ENCODE assay signal across 9 cellular contexts in genomic region chr1:14599173-14599754, GRCh38. TPM values are rescaled to one million over a fixed set of nuclear protein-coding genes. Genes with fewer than 3 reads are reported as not detected.
DNase-seq lines count a peak whose midpoint lies in the region; FAIRE-seq and TF ChIP-seq lines count a peak whose summit lies in the region.
"Had no signal": no experiment of that assay in that cellular context is flagged by ENCODE, and none has a peak within 500 bp of the region (broad histone marks: within the 10 kb centered on the region; RNA-seq: fewer than 3 reads in every experiment).

No MANE protein-coding gene starts in this region.

- peak overlapping the region; percentile 30 for H3K9ac ChIP-seq in H9 (ENCODE audit: extremely low read depth, insufficient read length, low read length)
- H3K9ac ChIP-seq in astrocyte (ENCODE audit: low read length): peak overlapping the region; percentile 48
- H3K9ac ChIP-seq in kidney (ENCODE audit: low read length in 2 of 2): peak overlapping the region in 1 of 2 donors; percentile 29

- H2AK5ac ChIP-seq in H9 (ENCODE audit: insufficient read length, low read length): no peak overlapping the region

- H3K36me3 ChIP-seq in astrocyte (ENCODE audit: insufficient read depth, low read length) (no peaks in the 10 kb centered on the region), kidney (ENCODE audit: control insufficient read depth in 1 of 2, insufficient read depth in 2 of 2, low read length in 2 of 2) (no peaks in the 10 kb centered on the region)

- H2BK5ac ChIP-seq in H9 (ENCODE audit: insufficient read length, low read length): no peak overlapping the region

- H2BK20ac ChIP-seq in H9 (ENCODE audit: low read depth, low read length, poor library complexity, severe bottlenecking): no peak overlapping the region

- H3K79me1 ChIP-seq in H9 (ENCODE audit: insufficient read depth, low read depth, low read length, poor library complexity, severe bottlenecking): no peaks in the 10 kb centered on the region

- H3K9me3 ChIP-seq in H9 (ENCODE audit: control insufficient read depth, low read depth, low read length): no peaks in the 10 kb centered on the region
- H3K9me3 ChIP-seq in astrocyte (ENCODE audit: insufficient read depth, low read depth, low read length): no peaks in the 10 kb centered on the region
- no peaks in the 10 kb centered on the region for H3K9me3 ChIP-seq in kidney (ENCODE audit: control insufficient read depth in 1 of 2, low read length in 2 of 2)

- WGBS in H9 (ENCODE audit: extremely low coverage, insufficient read length, low lambda C conversion rate): no CpG with 5 or more reads among the region's 45 CpGs

- H4K5ac ChIP-seq in H9 (ENCODE audit: insufficient read length, low read depth, low read length): no peak overlapping the region

- H4K91ac ChIP-seq in H9 (ENCODE audit: insufficient read length, low read depth, low read length): no peak overlapping the region

- H3K27ac ChIP-seq in H9 (ENCODE audit: insufficient read length, low read depth, low read length): no peak overlapping the region
- no peak overlapping the region for H3K27ac ChIP-seq in astrocyte (ENCODE audit: low read depth, low read length)
- peak overlapping the region in 1 of 2 donors; percentile 42 for H3K27ac ChIP-seq in kidney (ENCODE audit: low read depth in 2 of 2, low read length in 2 of 2)
- peak overlapping the region; percentile 7 for H3K27ac ChIP-seq in substantia nigra (ENCODE audit: low read depth, low read length, poor library complexity, severe bottlenecking)

- no peak overlapping the region for H3K4ac ChIP-seq in H9 (ENCODE audit: low read depth, low read length)

- H3K27ac Mint-ChIP-seq in H9 (no peak overlapping the region), astrocyte (ENCODE audit: unreplicated experiment) (no peak overlapping the region)

- H3K79me2 ChIP-seq in H9 (ENCODE audit: insufficient read depth, low read length): no peaks in the 10 kb centered on the region
- H3K79me2 ChIP-seq in astrocyte (ENCODE audit: insufficient read depth, low read length): peaks cover 2% of the 10 kb centered on the region

- H3K14ac ChIP-seq in H9 (ENCODE audit: insufficient read depth, low read length): peak overlapping the region; percentile 60

- H3K4me3 ChIP-seq in astrocyte (ENCODE audit: insufficient read depth, low read depth, low read length): peak overlapping the region; percentile 52
- peak overlapping the region; percentile 43 to 54 for H3K4me3 ChIP-seq in kidney (ENCODE audit: low read length in 2 of 2)

- no peak overlapping the region for H2BK12ac ChIP-seq in H9 (ENCODE audit: insufficient read length, low read depth, low read length)

- H4K20me1 ChIP-seq in H9 (ENCODE audit: control insufficient read depth, insufficient read depth, insufficient read length) (no peaks in the 10 kb centered on the region), astrocyte (ENCODE audit: insufficient read depth, low read length) (no peaks in the 10 kb centered on the region)

- H3K27me3 ChIP-seq in H9 (ENCODE audit: insufficient read depth, low read length) (peaks cover 9% of the 10 kb centered on the region; the same call in 1 of the 2 replicates), astrocyte (ENCODE audit: insufficient read depth, low read length) (peaks cover 42% of the 10 kb centered on the region)

- peak; percentile 43 for DNase-seq in H9
- DNase-seq in astrocyte (ENCODE audit: low read depth): no peak
- peak; percentile 81 for DNase-seq in kidney
- peak in 17 of 49 donors; percentile 11 to 54 (median 20) for DNase-seq in substantia nigra (lab: John Stamatoyannopoulos, UW)
- no peak for DNase-seq in T-helper 2 cell
- DNase-seq in ureter (ENCODE audit: low spot score): no peak
- DNase-seq in cortex of kidney (lab: John Stamatoyannopoulos, UW): no peak
- no peak for DNase-seq in stimulated activated CD4-positive, alpha-beta T cell treated with anti-CD3 and anti-CD28 coated beads, Interleukin-12 subunit alpha, Interleukin-12 subunit beta, amount 100 ng/mL, for 4 hours
- DNase-seq: activated CD4-positive, alpha-beta T cell treated with anti-CD3 and anti-CD28 coated beads for 1 hour had no signal

- peak overlapping the region; percentile 46 for H3K18ac ChIP-seq in H9 (ENCODE audit: insufficient read length, low read depth, low read length)

- FAIRE-seq in astrocyte (lab: Jason Lieb, UNC) (no peak), kidney (lab: Jason Lieb, UNC) (no peak)

- H3K4me1 Mint-ChIP-seq in H9 (peaks cover 55 to 56% of the 10 kb centered on the region in 2 experiments), astrocyte (ENCODE audit: low read depth, unreplicated experiment) (peaks cover 9% of the 10 kb centered on the region)

- H3K4me3 Mint-ChIP-seq in H9 (peak overlapping the region; percentile 77 to 89), astrocyte (ENCODE audit: unreplicated experiment) (peak overlapping the region; percentile 78)

- H3K4me1 ChIP-seq in H9 (ENCODE audit: insufficient read depth, low read length): peaks cover 6% of the 10 kb centered on the region
- H3K4me1 ChIP-seq in astrocyte (ENCODE audit: insufficient read depth, low read length): peaks cover 5% of the 10 kb centered on the region
- peaks cover 2 to 7% of the 10 kb centered on the region in 2 donors for H3K4me1 ChIP-seq in kidney (ENCODE audit: control insufficient read depth in 1 of 2, insufficient read depth in 1 of 2, low read depth in 1 of 2, low read length in 2 of 2)

- H3K9me3 Mint-ChIP-seq in H9: no peaks in the 10 kb centered on the region; a peak in 1 of 5 replicates
- H3K9me3 Mint-ChIP-seq in astrocyte (ENCODE audit: unreplicated experiment): no peaks in the 10 kb centered on the region

- no peak overlapping the region for H3K56ac ChIP-seq in H9 (ENCODE audit: insufficient read length, low read depth, low read length)

- no peak overlapping the region for H2BK120ac ChIP-seq in H9 (ENCODE audit: low read depth, low read length, poor library complexity, severe bottlenecking)

- H4K8ac ChIP-seq in H9 (replicated peaks; ENCODE audit: insufficient read length, low read depth, low read length): no peak overlapping the region

- H3K36me3 Mint-ChIP-seq in H9 (ENCODE audit: insufficient read depth in 1 of 3, low read depth in 3 of 3) (no peaks in the 10 kb centered on the region), astrocyte (ENCODE audit: low read depth, unreplicated experiment) (no peaks in the 10 kb centered on the region)

- H2BK15ac ChIP-seq in H9 (ENCODE audit: low read depth, low read length): no peak overlapping the region

- H2AFZ ChIP-seq in H9 (ENCODE audit: low read length) (no peak overlapping the region), astrocyte (ENCODE audit: low read depth, low read length) (peak overlapping the region; percentile 46)

- H3T11ph ChIP-seq in H9 (ENCODE audit: low read length): no peak overlapping the region

- no peak overlapping the region for H3K23ac ChIP-seq in H9 (ENCODE audit: insufficient read length, low read depth, low read length)

- H3K4me2 ChIP-seq in H9 (ENCODE audit: insufficient read depth, insufficient read length, low read length): peak overlapping the region; percentile 87
- H3K4me2 ChIP-seq in astrocyte (ENCODE audit: low read length): peak overlapping the region; percentile 85

- intact Hi-C loops in kidney (cut with DNase I): no loop called here

- H3K27me3 Mint-ChIP-seq in H9 (ENCODE audit: low read depth) (peaks cover 38% of the 10 kb centered on the region), astrocyte (ENCODE audit: low read depth, unreplicated experiment) (peaks cover 57% of the 10 kb centered on the region)

- H3K23me2 ChIP-seq in H9 (ENCODE audit: insufficient read length, low read depth, low read length, poor library complexity, severe bottlenecking): peaks cover 14% of the 10 kb centered on the region

- TF ChIP-seq CTCF in H9 (conservative IDR thresholded peaks at IDR 0.05) (no peak), astrocyte (IDR thresholded peaks at IDR 0.05; ENCODE audit: insufficient read depth, low read depth, low read length) (no peak), kidney (IDR thresholded peaks at IDR 0.05; ENCODE audit: borderline replicate concordance, extremely low read depth, insufficient read depth) (no peak)

RNA-seq across cellular contexts. Expression of gene KAZN, which starts 0.8 kb away (rescaled TPM):
- total RNA-seq in H9 (2021): 6.1 and 7.6 TPM in 2 replicates
- 7.8 and 9.4 TPM in 2 replicates for total RNA-seq in astrocyte
- total RNA-seq in kidney: 60.8 TPM
- 17.4 TPM for polyA plus RNA-seq in kidney (ENCODE audit: insufficient read depth, low read depth, low replicate concordance)
- 40.6 TPM for total RNA-seq in ureter

Comparison
In these comparisons a context has a peak if more than half of its experiments do, and no peak if none do; other contexts are left out.
1. DNase-seq: peak in H9 (single experiment) and kidney (single experiment); none in astrocyte (single experiment), T-helper 2 cell (0 of 5), ureter (single experiment), cortex of kidney (single experiment) and stimulated activated CD4-positive, alpha-beta T cell treated with anti-CD3 and anti-CD28 coated beads, Interleukin-12 subunit alpha, Interleukin-12 subunit beta, amount 100 ng/mL, for 4 hours (single experiment).